Comparison of ENCODE assay signal across 11 cellular contexts in genomic region chr6:110491644-110492317, GRCh38. TPM values are rescaled to one million over a fixed set of nuclear protein-coding genes. Genes with fewer than 3 reads are reported as not detected.
DNase-seq lines count a peak whose midpoint lies in the region; ATAC-seq, FAIRE-seq and TF ChIP-seq lines count a peak whose summit lies in the region.
"Had no signal": no experiment of that assay in that cellular context is flagged by ENCODE, and none has a peak within 500 bp of the region (broad histone marks: within the 10 kb centered on the region; RNA-seq: fewer than 3 reads in every experiment).

No MANE protein-coding gene starts in this region.

- no peaks in the 10 kb centered on the region for H4K20me1 ChIP-seq in hepatocyte (ENCODE audit: insufficient read depth, poor library complexity, severe bottlenecking)

- no peaks in the 10 kb centered on the region for H3K9me3 Mint-ChIP-seq in activated T-cell treated with anti-CD3 and anti-CD28 coated beads, Interleukin-2, amount 50 U/mL, for 24 hours
- H3K9me3 Mint-ChIP-seq in stimulated activated effector memory CD8-positive, alpha-beta T cell treated with anti-CD3 and anti-CD28 coated beads, Interleukin-12 subunit alpha, Interleukin-12 subunit beta, amount 100 ng/mL, for 72 hours = no peaks in the 10 kb centered on the region

- H3K4me1 Mint-ChIP-seq in activated T-cell treated with anti-CD3 and anti-CD28 coated beads, Interleukin-2, amount 50 U/mL, for 24 hours (ENCODE audit: low read depth) = peaks cover 14% of the 10 kb centered on the region
- no peaks in the 10 kb centered on the region for H3K4me1 Mint-ChIP-seq in stimulated activated effector memory CD8-positive, alpha-beta T cell treated with anti-CD3 and anti-CD28 coated beads, Interleukin-12 subunit alpha, Interleukin-12 subunit beta, amount 100 ng/mL, for 72 hours

- no peaks in the 10 kb centered on the region for H3K79me2 ChIP-seq in hepatocyte

- DNase-seq in activated T-cell treated with anti-CD3 and anti-CD28 coated beads, Interleukin-2, amount 50 U/mL, for 24 hours = no peak
- no peak for DNase-seq in activated T-cell treated with anti-CD3 and anti-CD28 coated beads, Interleukin-2, amount 50 U/mL, for 1 hour
- DNase-seq in hepatocyte (ENCODE audit: low spot score) (no peak), aorta (no peak)
- no peak for DNase-seq in stimulated activated effector memory CD8-positive, alpha-beta T cell treated with anti-CD3 and anti-CD28 coated beads, Interleukin-12 subunit alpha, Interleukin-12 subunit beta, amount 100 ng/mL, for 72 hours (ENCODE audit: low spot score in 2 of 2)
- DNase-seq: activated CD4-positive, alpha-beta T cell treated with anti-CD3 and anti-CD28 coated beads for 4 hours; body of pancreas; GOT3 had no signal

- H3K36me3 ChIP-seq in hepatocyte (replicated peaks; ENCODE audit: insufficient read depth, low read depth) (no peaks in the 10 kb centered on the region), aorta (ENCODE audit: control insufficient read depth in 1 of 2, insufficient read depth in 2 of 2, low read length in 1 of 2) (no peaks in the 10 kb centered on the region)

- no peak overlapping the region for H3K27ac ChIP-seq in hepatocyte
- no peak overlapping the region for H3K27ac ChIP-seq in aorta (ENCODE audit: low read depth in 1 of 2, low read length in 2 of 2)
- H3K27ac ChIP-seq: body of pancreas had no signal

- H3K27me3 Mint-ChIP-seq in activated T-cell treated with anti-CD3 and anti-CD28 coated beads, Interleukin-2, amount 50 U/mL, for 24 hours = peaks cover 35% of the 10 kb centered on the region

- H3K4me3 ChIP-seq in hepatocyte (no peak overlapping the region), aorta (ENCODE audit: low read length in 2 of 2) (no peak overlapping the region)
- H3K4me3 ChIP-seq: body of pancreas had no signal

- H2AFZ ChIP-seq in hepatocyte = peak overlapping the region; percentile 1

- WGBS in hepatocyte (ENCODE audit: low lambda C conversion rate, missing lambda C conversion rate) = 56% methylated on average over 7 of the region's 7 CpGs
- 31 to 33% methylated on average over 7 of the region's 7 CpGs for WGBS in aorta, 2 donors

- ATAC-seq in aorta (ENCODE audit: low FRiP score) = peak; percentile 50
- ATAC-seq in HG03571 (IDR thresholded peaks at IDR 0.05; ENCODE audit: unreplicated experiment) = no peak
- ATAC-seq in GM19035 (IDR thresholded peaks at IDR 0.05; ENCODE audit: unreplicated experiment) = no peak
- ATAC-seq in stimulated activated effector memory CD8-positive, alpha-beta T cell treated with anti-CD3 and anti-CD28 coated beads, Interleukin-12 subunit alpha, Interleukin-12 subunit beta, amount 100 ng/mL, for 72 hours = no peak
- ATAC-seq: body of pancreas had no signal

- TF ChIP-seq CTCF in hepatocyte (IDR thresholded peaks at IDR 0.05; ENCODE audit: poor library complexity) = no peak

- no peaks in the 10 kb centered on the region for H3K9me2 ChIP-seq in hepatocyte (replicated peaks; ENCODE audit: insufficient read depth)

- intact Hi-C loops in aorta (cut with DNase I) = no loop called here

- peak overlapping the region; percentile 11 for H3K4me2 ChIP-seq in hepatocyte

- H3K9me3 ChIP-seq in hepatocyte (ENCODE audit: low read depth) (no peaks in the 10 kb centered on the region), aorta (ENCODE audit: control insufficient read depth, low read length) (no peaks in the 10 kb centered on the region)
- H3K9me3 ChIP-seq: body of pancreas had no signal

- no peaks in the 10 kb centered on the region for H3K4me1 ChIP-seq in hepatocyte (ENCODE audit: insufficient read depth)
- H3K4me1 ChIP-seq in aorta (ENCODE audit: control insufficient read depth in 1 of 2, insufficient read depth in 2 of 2, low read length in 2 of 2) = no peaks in the 10 kb centered on the region

- no peak overlapping the region for H3K4me3 Mint-ChIP-seq in activated T-cell treated with anti-CD3 and anti-CD28 coated beads, Interleukin-2, amount 50 U/mL, for 24 hours
- no peak overlapping the region for H3K4me3 Mint-ChIP-seq in stimulated activated effector memory CD8-positive, alpha-beta T cell treated with anti-CD3 and anti-CD28 coated beads, Interleukin-12 subunit alpha, Interleukin-12 subunit beta, amount 100 ng/mL, for 72 hours

- peak; percentile 58 for FAIRE-seq in TTC549 (lab: Jason Lieb, UNC)

- H3K27ac Mint-ChIP-seq in activated T-cell treated with anti-CD3 and anti-CD28 coated beads, Interleukin-2, amount 50 U/mL, for 24 hours = peak overlapping the region; percentile 49
- no peak overlapping the region for H3K27ac Mint-ChIP-seq in stimulated activated effector memory CD8-positive, alpha-beta T cell treated with anti-CD3 and anti-CD28 coated beads, Interleukin-12 subunit alpha, Interleukin-12 subunit beta, amount 100 ng/mL, for 72 hours

- no peaks in the 10 kb centered on the region for H3K27me3 ChIP-seq in hepatocyte
- H3K27me3 ChIP-seq in aorta (ENCODE audit: control insufficient read depth in 1 of 2, insufficient read depth in 2 of 2, low read length in 1 of 2) = no peaks in the 10 kb centered on the region
- H3K27me3 ChIP-seq: body of pancreas had no signal

- no peaks in the 10 kb centered on the region for H3K36me3 Mint-ChIP-seq in activated T-cell treated with anti-CD3 and anti-CD28 coated beads, Interleukin-2, amount 50 U/mL, for 24 hours (ENCODE audit: low read depth)
- H3K36me3 Mint-ChIP-seq in stimulated activated effector memory CD8-positive, alpha-beta T cell treated with anti-CD3 and anti-CD28 coated beads, Interleukin-12 subunit alpha, Interleukin-12 subunit beta, amount 100 ng/mL, for 72 hours = no peaks in the 10 kb centered on the region

RNA-seq across cellular contexts. Expression of gene SLC22A16, which starts 15.4 kb away (rescaled TPM):
- total RNA-seq in hepatocyte = not detected in 2 replicates
- polyA plus RNA-seq in hepatocyte = not detected in 2 replicates
- total RNA-seq in aorta = under 1 TPM; 0.55 to 0.69 TPM
- polyA plus RNA-seq in aorta = under 1 TPM in 1 of 2 donors, not detected in 1; 0.38 TPM
- total RNA-seq: body of pancreas had no signal
